26 cellular contexts compared by ENCODE assay signal in genomic region chr5:94281402-94281801, GRCh38.
"Had no signal": no experiment of that assay in that cellular context is flagged by ENCODE, and none has a peak within 500 bp of the region (broad histone marks: within the 10 kb centered on the region; RNA-seq: fewer than 3 reads in every experiment).

No MANE protein-coding gene starts in this region.

- H3K4me2 ChIP-seq: KMS-11 had no signal

- H3K27me3 ChIP-seq: brain microvascular endothelial cell, SJSA1 had no signal

- H3K9ac ChIP-seq: KMS-11 had no signal

- FAIRE-seq: astrocyte had no signal

- DNase-seq: activated B cell treated with CpG ODN at 0.5 μM for 24 hours; activated CD4-positive, alpha-beta T cell treated with anti-CD3 and anti-CD28 coated beads for 1 hour; activated CD4-positive, alpha-beta T cell treated with anti-CD3 and anti-CD28 coated beads, Interleukin-2, amount 10 ng/mL, durations not matched to agents 24 days and 14 days; activated CD4-positive, alpha-beta T cell treated with anti-CD3 and anti-CD28 coated beads, Interleukin-2, amount 50 U/mL, for 48 hours; activated CD8-positive, alpha-beta memory T cell treated with anti-CD3 and anti-CD28 coated beads, Interleukin-2, amount 10 ng/mL, durations not matched to agents 7 days and 5 days; activated gamma-delta T cell; activated naive CD4-positive, alpha-beta T cell treated with anti-CD3 and anti-CD28 coated beads for 36 hours; activated T-cell treated with anti-CD3 and anti-CD28 coated beads, Interleukin-2, amount 50 U/mL, for 4 hours; amygdala; brain microvascular endothelial cell; NCI-H1092; NCI-H1417; NCI-H1930; NCI-H2171; NCI-H2227 treated with DMSO at 0.1 percent for 48 hours; NCI-H446 treated with DMSO at 0.1 percent for 48 hours; NCI-H524 treated with DMSO at 0.1 percent for 48 hours; NCI-H774; NK-92 treated with Interleukin-12 subunit alpha and Interleukin-12 subunit beta, amount 100 ng/mL, for 24 hours; OCI-M1; SHP77 had no signal

- H3K9me3 ChIP-seq: SJSA1 had no signal

- H3K27ac ChIP-seq: brain microvascular endothelial cell, cardiac muscle cell, KMS-11, SJSA1 had no signal

- H3K36me3 ChIP-seq: brain microvascular endothelial cell, cardiac muscle cell, SJSA1 had no signal

- ATAC-seq: activated CD8-positive, alpha-beta memory T cell treated with anti-CD3 and anti-CD28 coated beads, Interleukin-2, amount 10 ng/mL, durations not matched to agents 7 days and 5 days; activated T-cell treated with anti-CD3 and anti-CD28 coated beads, Interleukin-2, amount 50 U/mL, for 4 hours; Panc1 had no signal

- H3K4me1 ChIP-seq: SJSA1 had no signal

- H3K4me3 ChIP-seq: cardiac muscle cell, SJSA1 had no signal
